Comparison of ENCODE assay signal across 1 cellular context in genomic region chr20:32078777-32079176, GRCh38.
TF ChIP-seq lines count a peak whose summit lies in the region.

No MANE protein-coding gene starts in this region.

TF ChIP-seq in K562, 482 proteins besides CTCF, POLR2A, EP300 and RAD21 (continued from another document):
- TF ChIP-seq ZNF384 (IDR thresholded peaks at IDR 0.05; ENCODE audit: low read depth, low read length) (peak; percentile 28; the same call in 1 of the 2 replicates), SLC30A9 (CRISPR knock-in tag; IDR thresholded peaks at IDR 0.05) (no peak)
